In the genomic region with DNA sequence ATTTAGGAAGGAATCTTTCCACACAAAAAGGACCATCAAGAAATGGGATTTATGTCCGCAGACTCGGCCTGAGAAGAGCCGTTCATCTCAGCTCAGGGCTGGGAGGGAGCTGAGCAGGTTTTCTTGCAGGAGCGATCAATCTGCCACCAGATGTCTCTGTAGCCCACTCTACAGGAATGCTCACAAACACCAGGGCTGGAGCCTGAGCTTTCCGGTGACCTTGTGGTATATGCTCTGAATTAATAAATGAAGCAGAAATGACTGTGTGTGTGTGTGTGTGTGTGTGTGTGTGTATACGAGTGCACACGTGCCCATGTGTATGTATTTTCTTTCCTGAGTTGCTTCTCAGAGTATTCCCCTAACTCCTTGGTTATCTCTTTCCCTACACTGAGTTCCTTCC, we compare ENCODE assay signal across 8 cellular contexts. TPM values are rescaled to one million over a fixed set of nuclear protein-coding genes. Genes with fewer than 3 reads are reported as not detected.
DNase-seq lines count a peak whose midpoint lies in the region; ATAC-seq lines count a peak whose summit lies in the region.

No MANE protein-coding gene starts in this region.

- intact Hi-C loops in sciatic nerve (cut with DNase I): no loop called here

- DNase-seq in SIG-M5 treated with dmso at 0.1 percent for 504 hours (lab: John Stamatoyannopoulos, UW; ENCODE audit: unreplicated experiment) (peak; percentile 23), SIG-M5 (lab: John Stamatoyannopoulos, UW) (no peak), NCI-H524 (lab: John Stamatoyannopoulos, UW) (peak; percentile 52 to 79), amygdala (lab: John Stamatoyannopoulos, UW) (peak in 38 of 56 donors; percentile 5 to 70 (median 26)), hepatic stellate cell (ENCODE audit: low spot score) (peak; percentile 59), sciatic nerve (ENCODE audit: low spot score) (no peak)

- ATAC-seq in HG02610 (IDR thresholded peaks at IDR 0.05; ENCODE audit: unreplicated experiment) (peak; percentile 51), sciatic nerve (peak; percentile 91), GM19328 (IDR thresholded peaks at IDR 0.05; ENCODE audit: unreplicated experiment) (no peak)

RNA-seq across cellular contexts. Expression of a gene that starts 12.0 kb away (rescaled TPM):
- total RNA-seq in sciatic nerve: 22.3 TPM

Comparison
In these comparisons a context has a peak if more than half of its experiments do, and no peak if none do; other contexts are left out.
1. DNase-seq: peak in SIG-M5 treated with dmso at 0.1 percent for 504 hours (single experiment), NCI-H524 (2 of 2), amygdala (38 of 56) and hepatic stellate cell (single experiment); none in SIG-M5 (single experiment) and sciatic nerve (single experiment).